In genomic region chr1:182133181-182133580, GRCh38 we compare ENCODE assay signal across 8 cellular contexts.
"Had no signal": no experiment of that assay in that cellular context is flagged by ENCODE, and none has a peak within 500 bp of the region (broad histone marks: within the 10 kb centered on the region; RNA-seq: fewer than 3 reads in every experiment).

No MANE protein-coding gene starts in this region.

- H3K9me3 ChIP-seq: HAP-1 had no signal

- H3K4me3 ChIP-seq: GM23248, GM23338, HAP-1 had no signal

- H3K36me3 ChIP-seq: HAP-1 had no signal

- H2AFZ ChIP-seq: GM23248, GM23338 had no signal

- H3K4me1 ChIP-seq: HAP-1 had no signal

- DNase-seq: GM23248, GOT3, H7, H9, HCEC 1CT, HFFc6 had no signal

- H3K4me2 ChIP-seq: GM23338 had no signal

- H3K27ac ChIP-seq: GM23248 had no signal

- H3K9ac ChIP-seq: GM23248 had no signal
